In genomic region chr2:156211318-156211717, GRCh38 we compare ENCODE assay signal across 9 cellular contexts.
"Had no signal": no experiment of that assay in that cellular context is flagged by ENCODE, and none has a peak within 500 bp of the region (broad histone marks: within the 10 kb centered on the region; RNA-seq: fewer than 3 reads in every experiment).

No MANE protein-coding gene starts in this region.

- H3K9me3 Mint-ChIP-seq: GM23338, H9 had no signal

- DNase-seq: H9, HFFc6 had no signal

- H3K27ac Mint-ChIP-seq: GM23338, HFFc6, IgD-negative memory B cell had no signal

- FAIRE-seq: H1, H54, HepG2 had no signal

- H3K4me1 Mint-ChIP-seq: IgD-negative memory B cell had no signal

- H3K27ac ChIP-seq: HL-60 had no signal

- ATAC-seq: GM23338, HCT116, HepG2 had no signal

- H2AFZ ChIP-seq: GM23338 had no signal

- H3K4me3 ChIP-seq: GM23338 had no signal

- H3K4me3 Mint-ChIP-seq: GM23338, H9, HFFc6, IgD-negative memory B cell had no signal

- H3K4me2 ChIP-seq: GM23338 had no signal
